28 cellular contexts compared by ENCODE assay signal in the genomic region with DNA sequence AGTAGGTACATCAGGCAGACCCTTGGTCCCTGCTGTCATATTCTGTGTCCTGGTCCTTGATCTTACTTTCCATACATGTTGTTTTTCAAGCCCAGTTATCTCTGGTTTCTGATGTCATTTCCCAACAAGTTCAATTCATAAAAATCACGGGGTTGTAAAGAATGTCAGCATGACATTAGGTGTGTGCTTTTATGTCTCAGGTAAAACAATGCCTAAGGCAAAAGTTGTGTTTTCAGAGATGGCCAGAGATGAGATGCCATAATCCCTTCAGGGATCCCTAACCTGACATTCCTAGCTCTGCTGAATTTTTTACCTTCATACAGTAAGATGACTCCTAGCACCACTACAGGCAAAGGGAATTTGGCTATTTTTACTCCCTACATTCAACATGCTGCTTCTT.
"Had no signal": no experiment of that assay in that cellular context is flagged by ENCODE, and none has a peak within 500 bp of the region (broad histone marks: within the 10 kb centered on the region; RNA-seq: fewer than 3 reads in every experiment).

No MANE protein-coding gene starts in this region.

- H3K27me3 ChIP-seq: colonic mucosa, dorsolateral prefrontal cortex, esophagus muscularis mucosa, esophagus squamous epithelium, gastrocnemius medialis, heart left ventricle had no signal

- H3K9me3 ChIP-seq: colonic mucosa, esophagus muscularis mucosa, esophagus squamous epithelium, gastrocnemius medialis, gastroesophageal sphincter, heart left ventricle, heart right ventricle had no signal

- H3K4me3 Mint-ChIP-seq: dendritic cell treated with granulocyte-macrophage colony-stimulating factor and Interleukin-4, amounts not matched to agents 40 ng/mL and 50 ng/mL, for 4 days; effector memory CD8-positive, alpha-beta T cell; endodermal cell had no signal

- H3K4me1 ChIP-seq: colonic mucosa, foreskin keratinocyte, gastrocnemius medialis, gastroesophageal sphincter, heart left ventricle had no signal

- DNase-seq: colonic mucosa; cortex of kidney; dermis blood vessel endothelial cell; dorsolateral prefrontal cortex; effector CD4-positive, alpha-beta T cell; effector CD8-positive, alpha-beta T cell; effector memory CD4-positive, alpha-beta T cell; effector memory CD8-positive, alpha-beta T cell; endodermal cell; erythroblast; esophagus squamous epithelium; foreskin fibroblast; foreskin keratinocyte; foreskin melanocyte; gastrocnemius medialis; glutamatergic neuron; head of caudate nucleus; heart left ventricle; heart right ventricle had no signal

- H3K4me1 Mint-ChIP-seq: endodermal cell had no signal

- H3K9me3 Mint-ChIP-seq: dendritic cell treated with granulocyte-macrophage colony-stimulating factor and Interleukin-4, amounts not matched to agents 40 ng/mL and 50 ng/mL, for 4 days; endodermal cell had no signal

- H3K4me3 ChIP-seq: colonic mucosa, coronary artery, dorsolateral prefrontal cortex, esophagus muscularis mucosa, esophagus squamous epithelium, gastrocnemius medialis, gastroesophageal sphincter, heart left ventricle, heart right ventricle had no signal

- H3K27ac Mint-ChIP-seq: dendritic cell treated with granulocyte-macrophage colony-stimulating factor and Interleukin-4, amounts not matched to agents 40 ng/mL and 50 ng/mL, for 4 days; effector memory CD8-positive, alpha-beta T cell; endodermal cell had no signal

- FAIRE-seq: colon, endometrium, endothelial cell of umbilical vein, frontal cortex had no signal

- H3K27ac ChIP-seq: colonic mucosa, coronary artery, epithelial cell of prostate, esophagus muscularis mucosa, esophagus squamous epithelium, foreskin keratinocyte, gastrocnemius medialis, gastroesophageal sphincter, heart left ventricle, heart right ventricle had no signal

- H3K36me3 ChIP-seq: colonic mucosa, esophagus muscularis mucosa, esophagus squamous epithelium, gastrocnemius medialis, gastroesophageal sphincter, heart left ventricle, heart right ventricle had no signal

- H3K27me3 Mint-ChIP-seq: dendritic cell treated with granulocyte-macrophage colony-stimulating factor and Interleukin-4, amounts not matched to agents 40 ng/mL and 50 ng/mL, for 4 days; effector memory CD8-positive, alpha-beta T cell had no signal
